Comparison of ENCODE assay signal across 11 cellular contexts in genomic region chr14:36254020-36254614, GRCh38.
DNase-seq lines count a peak whose midpoint lies in the region; ATAC-seq and TF ChIP-seq lines count a peak whose summit lies in the region.
"Had no signal": no experiment of that assay in that cellular context is flagged by ENCODE, and none has a peak within 500 bp of the region (broad histone marks: within the 10 kb centered on the region; RNA-seq: fewer than 3 reads in every experiment).

No MANE protein-coding gene starts in this region.

- H3K9me3 Mint-ChIP-seq in WTC11, result peaks cover 16% of the 10 kb centered on the region

- H3K36me3 ChIP-seq in HCT116 (ENCODE audit: control insufficient read depth in 1 of 2, insufficient read depth in 2 of 2, low read length in 2 of 2), result no peaks in the 10 kb centered on the region
- no peaks in the 10 kb centered on the region for H3K36me3 ChIP-seq in smooth muscle cell (ENCODE audit: low read depth)

- H3K36me3 Mint-ChIP-seq in WTC11, result peaks cover 5% of the 10 kb centered on the region
- no peaks in the 10 kb centered on the region for H3K36me3 Mint-ChIP-seq in T-helper 17 cell (ENCODE audit: low read depth)
- H3K36me3 Mint-ChIP-seq: activated CD4-positive, alpha-beta memory T cell treated with anti-CD3 and anti-CD28 coated beads for 36 hours; activated naive CD8-positive, alpha-beta T cell had no signal

- H3K9me3 ChIP-seq in HCT116 (ENCODE audit: control insufficient read depth in 1 of 2, insufficient read depth in 1 of 2, low read depth in 1 of 2, low read length in 2 of 2) (no peaks in the 10 kb centered on the region), smooth muscle cell (replicated peaks; ENCODE audit: low read depth) (no peaks in the 10 kb centered on the region), T-helper 17 cell (ENCODE audit: control insufficient read depth, low read length, poor library complexity, severe bottlenecking) (no peaks in the 10 kb centered on the region)

- H3K79me2 ChIP-seq in HCT116 (ENCODE audit: insufficient read depth, low read length) (no peaks in the 10 kb centered on the region), smooth muscle cell (ENCODE audit: low read depth) (no peaks in the 10 kb centered on the region)

- TF ChIP-seq RAD21 in HCT116 (IDR thresholded peaks at IDR 0.05; ENCODE audit: low read depth), result no peak

- H3K9ac ChIP-seq in HCT116 (ENCODE audit: low read length) (no peak overlapping the region), smooth muscle cell (ENCODE audit: low read depth) (no peak overlapping the region)

- no peaks in the 10 kb centered on the region for H3F3A ChIP-seq in smooth muscle cell (ENCODE audit: low read depth)

- no peaks in the 10 kb centered on the region for H3K4me1 ChIP-seq in HCT116 (ENCODE audit: control insufficient read depth in 1 of 2, insufficient read depth in 2 of 2, low read length in 2 of 2)
- no peaks in the 10 kb centered on the region for H3K4me1 ChIP-seq in smooth muscle cell (ENCODE audit: low read depth)

- WGBS in smooth muscle cell (ENCODE audit: low lambda C conversion rate), result 80% methylated on average over 8 of the region's 8 CpGs

- no peak overlapping the region for H3K4me3 ChIP-seq in HCT116 (replicated peaks in 1 of 2; ENCODE audit: low read depth in 1 of 2, low read length in 2 of 2)
- H3K4me3 ChIP-seq in smooth muscle cell, result no peak overlapping the region

- H4K20me1 ChIP-seq in HCT116 (ENCODE audit: insufficient read depth), result no peaks in the 10 kb centered on the region
- no peaks in the 10 kb centered on the region for H4K20me1 ChIP-seq in smooth muscle cell (ENCODE audit: low read depth)

- no peak for TF ChIP-seq POLR2A in HCT116 (IDR thresholded peaks at IDR 0.05; ENCODE audit: borderline replicate concordance, extremely low read depth, insufficient read depth, insufficient read length)

- BruUV-seq in HCT116 (replicated peaks; lab: Mats Ljungman, UMichigan), result no TSS peak

- intact Hi-C loops in HCT116 (cut with micrococcal nuclease), result no loop called here

- RAD21 ChIA-PET in HCT116 (lab: Charles Lee; ENCODE audit: low non-redundant PET in 1 of 2, low total read pairs in 2 of 2, uncharacterized antibody in 2 of 2, unreplicated experiment in 2 of 2), result no interaction called here

- DNase-seq in HCT116 (ENCODE audit: low read depth, low spot score) (no peak), WTC11 (ENCODE audit: low spot score) (no peak), hepatic stellate cell (ENCODE audit: low spot score) (peak; percentile 17), smooth muscle cell (lab: John Stamatoyannopoulos, UW; ENCODE audit: unreplicated experiment) (no peak), NCI-H2081 treated with DMSO at 0.1 percent for 48 hours (lab: John Stamatoyannopoulos, UW) (no peak), SHP77 (lab: John Stamatoyannopoulos, UW) (no peak), T-helper 17 cell (no peak)
- DNase-seq: activated CD4-positive, alpha-beta memory T cell treated with anti-CD3 and anti-CD28 coated beads for 36 hours; effector memory CD8-positive, alpha-beta T cell; NCI-H69 had no signal

- H3K27ac Mint-ChIP-seq in WTC11, result no peak overlapping the region
- no peak overlapping the region for H3K27ac Mint-ChIP-seq in T-helper 17 cell
- H3K27ac Mint-ChIP-seq: activated CD4-positive, alpha-beta memory T cell treated with anti-CD3 and anti-CD28 coated beads for 36 hours; activated naive CD8-positive, alpha-beta T cell; effector memory CD8-positive, alpha-beta T cell had no signal

- H3K27ac ChIP-seq in HCT116 (ENCODE audit: low read depth, low read length), result no peak overlapping the region
- H3K27ac ChIP-seq in smooth muscle cell (ENCODE audit: low read depth), result no peak overlapping the region

- TF ChIP-seq CTCF in HCT116 (IDR thresholded peaks at IDR 0.05 in 2 of 3, conservative IDR thresholded peaks at IDR 0.05 in 1 of 3; ENCODE audit: borderline replicate concordance in 1 of 3, insufficient read depth in 1 of 3, low read depth in 2 of 3, low read length in 2 of 3) (peak in 2 of 3 experiments; percentile 38 to 48; a peak in 3 of 6 replicates), WTC11 (IDR thresholded peaks at IDR 0.05) (no peak), smooth muscle cell (IDR thresholded peaks at IDR 0.05; ENCODE audit: borderline replicate concordance, insufficient read depth, poor library complexity, severe bottlenecking) (peak; percentile 48)

- H3K27me3 Mint-ChIP-seq in WTC11 (ENCODE audit: low read depth) (peaks cover 6% of the 10 kb centered on the region), T-helper 17 cell (peaks cover 17% of the 10 kb centered on the region)

- POLR2A ChIA-PET in HCT116 (lab: Charles Lee), result interaction anchor here (0.6 kb wide), 1 partner anchor 1761 kb away, joined by 3 read pairs; no protein-coding TSS in a partner anchor
- POLR2A ChIA-PET in WTC11 (lab: Charles Lee), result no interaction called here

- H3K4me2 ChIP-seq in HCT116 (ENCODE audit: low read length) (no peak overlapping the region), smooth muscle cell (peak overlapping the region; percentile 35)

- H3K4me3 Mint-ChIP-seq in WTC11, result no peak overlapping the region
- H3K4me3 Mint-ChIP-seq in T-helper 17 cell, result no peak overlapping the region
- H3K4me3 Mint-ChIP-seq: activated CD4-positive, alpha-beta memory T cell treated with anti-CD3 and anti-CD28 coated beads for 36 hours; activated naive CD8-positive, alpha-beta T cell; effector memory CD8-positive, alpha-beta T cell had no signal

- H3K27me3 ChIP-seq in HCT116 (ENCODE audit: insufficient read depth, low read length) (no peaks in the 10 kb centered on the region), smooth muscle cell (ENCODE audit: low read depth) (no peaks in the 10 kb centered on the region)

- H2AFZ ChIP-seq in HCT116 (ENCODE audit: low read depth, low read length, poor library complexity, severe bottlenecking) (no peak overlapping the region), smooth muscle cell (ENCODE audit: low read depth) (peak overlapping the region; percentile 65)

- H3K9me2 ChIP-seq in HCT116 (ENCODE audit: insufficient read depth), result no peaks in the 10 kb centered on the region

- H3K4me1 Mint-ChIP-seq in WTC11 (0 out of 2 replicates have a peak, but pooled peaks cover 7% of the 10 kb centered on the region), T-helper 17 cell (no peaks in the 10 kb centered on the region)

- ATAC-seq in HCT116 (peak; percentile 55), WTC11 (peak; percentile 88), T-helper 17 cell (no peak)
- ATAC-seq: effector memory CD8-positive, alpha-beta T cell had no signal

- CTCF ChIA-PET in HCT116 (lab: Charles Lee), result interaction anchor here (1.1 to 1.3 kb wide), 2 partner anchors 11 to 13 kb away, joined by 4 to 7 read pairs; no protein-coding TSS in a partner anchor
- CTCF ChIA-PET in WTC11 (lab: Charles Lee), result interaction anchor here (0.7 to 1.4 kb wide), 14 partner anchors 9 to 291 kb away, joined by 3 to 7 read pairs (median 4); no protein-coding TSS in a partner anchor

TF ChIP-seq in HCT116, 20 proteins besides CTCF, POLR2A, EP300 and RAD21 (continues in another document):
- TF ChIP-seq SIN3A (IDR thresholded peaks at IDR 0.05; ENCODE audit: low read depth) (no peak), EGR1 (IDR thresholded peaks at IDR 0.05; ENCODE audit: low read depth) (no peak), SP1 (IDR thresholded peaks at IDR 0.05; ENCODE audit: low read depth) (no peak), POLR2AphosphoS5 (IDR thresholded peaks at IDR 0.05; ENCODE audit: low read depth, low read length) (no peak), MAX (IDR thresholded peaks at IDR 0.05) (no peak), EZH2 (IDR thresholded peaks at IDR 0.05) (no peak), SRF (IDR thresholded peaks at IDR 0.05; ENCODE audit: low read depth) (no peak), ZFX (IDR thresholded peaks at IDR 0.05) (no peak), YY1 (IDR thresholded peaks at IDR 0.05; ENCODE audit: extremely low read depth, insufficient replicate concordance, low read depth, low read length) (no peak), ELF1 (IDR thresholded peaks at IDR 0.05; ENCODE audit: borderline replicate concordance, low read depth) (no peak), FOSL1 (IDR thresholded peaks at IDR 0.05; ENCODE audit: low read depth) (no peak)

TF ChIP-seq in WTC11, 78 proteins besides CTCF, POLR2A, EP300 and RAD21:
- TF ChIP-seq ZBTB21 (CRISPR knock-in tag; IDR thresholded peaks at IDR 0.05; ENCODE audit: borderline replicate concordance), result no peak
- no peak for TF ChIP-seq AR (CRISPR knock-in tag; IDR thresholded peaks at IDR 0.05)

Comparison
In these comparisons a context has a peak if more than half of its experiments do, and no peak if none do; other contexts are left out.
1. Of the 4 proteins assayed by ChIP-seq in both WTC11 and HCT116: peak only in WTC11: none; only in HCT116: CTCF; in both: none; in neither: 3.